Comparison of ENCODE assay signal across 14 cellular contexts in genomic region chr10:89633484-89633883, GRCh38. TPM values are rescaled to one million over a fixed set of nuclear protein-coding genes. Genes with fewer than 3 reads are reported as not detected.
DNase-seq lines count a peak whose midpoint lies in the region; ATAC-seq and TF ChIP-seq lines count a peak whose summit lies in the region.
"Had no signal": no experiment of that assay in that cellular context is flagged by ENCODE, and none has a peak within 500 bp of the region (broad histone marks: within the 10 kb centered on the region; RNA-seq: fewer than 3 reads in every experiment).

No MANE protein-coding gene starts in this region.

- intact Hi-C loops in activated T-helper 1 cell treated with anti-CD3 and anti-CD28 coated beads, Interleukin-12 subunit alpha, Interleukin-12 subunit beta, Interleukin-2, Interleukin-4 antibody, amounts not matched to agents 30 ng/mL and 10 ng/mL and 1 ng/mL, durations not matched to agents 14 hours and 24 hours and 36 hours (cut with micrococcal nuclease), result no loop called here

- peaks cover 10% of the 10 kb centered on the region for H3K79me2 ChIP-seq in SK-N-SH (ENCODE audit: insufficient read depth)

- TF ChIP-seq RAD21 in SK-N-SH (IDR thresholded peaks at IDR 0.05; ENCODE audit: low read length), result no peak

- no peaks in the 10 kb centered on the region for H3F3A ChIP-seq in SK-N-SH (replicated peaks; ENCODE audit: insufficient read depth)

- H3K27me3 ChIP-seq in SK-N-SH (ENCODE audit: insufficient read depth), result no peaks in the 10 kb centered on the region

- peaks cover 0 to 8% of the 10 kb centered on the region in 2 experiments for H3K36me3 ChIP-seq in SK-N-SH (replicated peaks in 1 of 2; ENCODE audit: control insufficient read depth in 1 of 2, insufficient read depth in 2 of 2, low read length in 1 of 2)

- no peaks in the 10 kb centered on the region for H3K9me2 ChIP-seq in SK-N-SH

- TF ChIP-seq EP300 in SK-N-SH (IDR thresholded peaks at IDR 0.05; ENCODE audit: borderline replicate concordance in 1 of 2, low read depth in 1 of 2, low read length in 1 of 2), result no peak

- peak; percentile 5 for DNase-seq in DMS53 (lab: John Stamatoyannopoulos, UW)
- DNase-seq in DMS53 treated with DMSO at 0.1 percent for 48 hours (lab: John Stamatoyannopoulos, UW; ENCODE audit: unreplicated experiment), result no peak
- no peak for DNase-seq in SK-N-SH
- DNase-seq in fibroblast of the conjunctiva (ENCODE audit: low read depth), result peak; percentile 57
- DNase-seq in skeletal muscle cell (ENCODE audit: low read depth), result peak; percentile 40
- no peak for DNase-seq in activated T-helper 1 cell treated with anti-CD3 and anti-CD28 coated beads, Interleukin-12 subunit alpha, Interleukin-12 subunit beta, Interleukin-2, Interleukin-4 antibody, amounts not matched to agents 30 ng/mL and 10 ng/mL and 1 ng/mL, durations not matched to agents 14 hours and 24 hours and 36 hours (ENCODE audit: low spot score)
- DNase-seq: 8988T; activated T-cell treated with anti-CD3 and anti-CD28 coated beads, Interleukin-2, amount 50 U/mL, for 4 hours; cerebellar nuclear complex; NCI-H2171 had no signal

- no peaks in the 10 kb centered on the region for H4K20me1 ChIP-seq in SK-N-SH (ENCODE audit: insufficient read depth)

- CTCF ChIA-PET in SK-N-SH (lab: Yijun Ruan, JAX), result no interaction called here

- POLR2A ChIA-PET in SK-N-SH (lab: Yijun Ruan, JAX), result no interaction called here

- no peak overlapping the region for H3K4me3 ChIP-seq in SK-N-SH (ENCODE audit: low read depth in 2 of 2, low read length in 1 of 2)
- H3K4me3 ChIP-seq in skeletal muscle cell (ENCODE audit: low read depth, low read length), result no peak overlapping the region

- no peak for TF ChIP-seq CTCF in SK-N-SH (IDR thresholded peaks at IDR 0.05)

- peaks cover 3% of the 10 kb centered on the region for H3K36me3 Mint-ChIP-seq in activated T-helper 1 cell treated with anti-CD3 and anti-CD28 coated beads, Interleukin-12 subunit alpha, Interleukin-12 subunit beta, Interleukin-2, Interleukin-4 antibody, amounts not matched to agents 30 ng/mL and 10 ng/mL and 1 ng/mL, durations not matched to agents 14 hours and 24 hours and 36 hours (ENCODE audit: low read depth)

- H3K4me1 Mint-ChIP-seq in activated T-helper 1 cell treated with anti-CD3 and anti-CD28 coated beads, Interleukin-12 subunit alpha, Interleukin-12 subunit beta, Interleukin-2, Interleukin-4 antibody, amounts not matched to agents 30 ng/mL and 10 ng/mL and 1 ng/mL, durations not matched to agents 14 hours and 24 hours and 36 hours (ENCODE audit: low read depth), result no peaks in the 10 kb centered on the region

- no peaks in the 10 kb centered on the region for H3K9me3 ChIP-seq in SK-N-SH

- no peaks in the 10 kb centered on the region for H3K27me3 Mint-ChIP-seq in activated T-helper 1 cell treated with anti-CD3 and anti-CD28 coated beads, Interleukin-12 subunit alpha, Interleukin-12 subunit beta, Interleukin-2, Interleukin-4 antibody, amounts not matched to agents 30 ng/mL and 10 ng/mL and 1 ng/mL, durations not matched to agents 14 hours and 24 hours and 36 hours (ENCODE audit: insufficient read depth)

- H3K9ac ChIP-seq in SK-N-SH, result no peak overlapping the region

- ATAC-seq in HG03159 (IDR thresholded peaks at IDR 0.05; ENCODE audit: unreplicated experiment) (no peak), HG03108 (IDR thresholded peaks at IDR 0.05; ENCODE audit: unreplicated experiment) (no peak)
- ATAC-seq: activated T-cell treated with anti-CD3 and anti-CD28 coated beads, Interleukin-2, amount 50 U/mL, for 4 hours; Panc1 had no signal

- no peak overlapping the region for H3K4me3 Mint-ChIP-seq in activated T-helper 1 cell treated with anti-CD3 and anti-CD28 coated beads, Interleukin-12 subunit alpha, Interleukin-12 subunit beta, Interleukin-2, Interleukin-4 antibody, amounts not matched to agents 30 ng/mL and 10 ng/mL and 1 ng/mL, durations not matched to agents 14 hours and 24 hours and 36 hours
- H3K4me3 Mint-ChIP-seq: activated T-cell treated with anti-CD3 and anti-CD28 coated beads, Interleukin-2, amount 50 U/mL, for 4 hours had no signal

- H3K9me3 Mint-ChIP-seq in activated T-helper 1 cell treated with anti-CD3 and anti-CD28 coated beads, Interleukin-12 subunit alpha, Interleukin-12 subunit beta, Interleukin-2, Interleukin-4 antibody, amounts not matched to agents 30 ng/mL and 10 ng/mL and 1 ng/mL, durations not matched to agents 14 hours and 24 hours and 36 hours, result no peaks in the 10 kb centered on the region
- H3K9me3 Mint-ChIP-seq: activated T-cell treated with anti-CD3 and anti-CD28 coated beads, Interleukin-2, amount 50 U/mL, for 4 hours had no signal

- H2AFZ ChIP-seq in SK-N-SH (ENCODE audit: low read depth), result no peak overlapping the region

- no peak overlapping the region for H3K27ac ChIP-seq in SK-N-SH (ENCODE audit: low read depth in 2 of 2, low read length in 1 of 2)
- H3K27ac ChIP-seq: VCaP had no signal

- H3K4me1 ChIP-seq in SK-N-SH (ENCODE audit: control insufficient read depth in 1 of 2, insufficient read depth in 2 of 2, low read depth in 1 of 2, low read length in 1 of 2), result no peaks in the 10 kb centered on the region; a peak in 1 of 4 replicates

- H3K4me2 ChIP-seq in SK-N-SH, result no peak overlapping the region

- no peak overlapping the region for H3K27ac Mint-ChIP-seq in activated T-helper 1 cell treated with anti-CD3 and anti-CD28 coated beads, Interleukin-12 subunit alpha, Interleukin-12 subunit beta, Interleukin-2, Interleukin-4 antibody, amounts not matched to agents 30 ng/mL and 10 ng/mL and 1 ng/mL, durations not matched to agents 14 hours and 24 hours and 36 hours

TF ChIP-seq in SK-N-SH, 30 proteins besides CTCF, POLR2A, EP300 and RAD21:
- TF ChIP-seq FOSL2 (IDR thresholded peaks at IDR 0.05; ENCODE audit: borderline replicate concordance, low read depth) (0 out of 2 replicates have a peak, but pooled peaks have one; percentile 13), ELF1 (IDR thresholded peaks at IDR 0.05) (no peak)

RNA-seq across cellular contexts. Expression of gene PANK1, which starts 11.6 kb away (rescaled TPM):
- 4.2 and 4.9 TPM in 2 replicates for polyA plus RNA-seq in SK-N-SH (2012; rRNA removed)
- 3.9 and 4.6 TPM in 2 replicates for polyA plus RNA-seq in SK-N-SH (2012; cell fraction: cytosol; rRNA removed)
- polyA plus RNA-seq in SK-N-SH (2012; cell fraction: nucleus; rRNA removed), result 1.1 and 4.0 TPM in 2 replicates
- total RNA-seq in activated T-helper 1 cell treated with anti-CD3 and anti-CD28 coated beads, Interleukin-12 subunit alpha, Interleukin-12 subunit beta, Interleukin-2, Interleukin-4 antibody, amounts not matched to agents 30 ng/mL and 10 ng/mL and 1 ng/mL, durations not matched to agents 14 hours and 24 hours and 36 hours, result 3.2 and 4.8 TPM in 2 replicates

Comparison
In these comparisons a context has a peak if more than half of its experiments do, and no peak if none do; other contexts are left out.
1. DNase-seq: peak in DMS53 (single experiment), fibroblast of the conjunctiva (single experiment) and skeletal muscle cell (single experiment); none in DMS53 treated with DMSO at 0.1 percent for 48 hours (single experiment), SK-N-SH (single experiment) and activated T-helper 1 cell treated with anti-CD3 and anti-CD28 coated beads, Interleukin-12 subunit alpha, Interleukin-12 subunit beta, Interleukin-2, Interleukin-4 antibody, amounts not matched to agents 30 ng/mL and 10 ng/mL and 1 ng/mL, durations not matched to agents 14 hours and 24 hours and 36 hours (single experiment).